Comparison of ENCODE assay signal across 8 cellular contexts in genomic region chr4:21948347-21949072, GRCh38. TPM values are rescaled to one million over a fixed set of nuclear protein-coding genes. Genes with fewer than 3 reads are reported as not detected.
DNase-seq lines count a peak whose midpoint lies in the region; ATAC-seq and TF ChIP-seq lines count a peak whose summit lies in the region.

KCNIP4 (minus strand) TSS chr4:21948772.

- no peaks in the 10 kb centered on the region for H3K36me3 ChIP-seq in testis (ENCODE audit: low read depth, missing control alignments)

- no peaks in the 10 kb centered on the region for H3K36me3 Mint-ChIP-seq in activated naive CD8-positive, alpha-beta T cell treated with anti-CD3 and anti-CD28 coated beads, Interleukin-2, amount 50 U/mL, for 24 hours (ENCODE audit: low read depth)

- no peak within 1 kb of the TSS for H3K27ac Mint-ChIP-seq in activated naive CD8-positive, alpha-beta T cell treated with anti-CD3 and anti-CD28 coated beads, Interleukin-2, amount 50 U/mL, for 24 hours

- TF ChIP-seq CTCF in testis (IDR thresholded peaks at IDR 0.05): no peak

- peak within 1 kb of the TSS; percentile 48 to 63 for H3K4me3 ChIP-seq in testis

- H3K4me3 Mint-ChIP-seq in activated naive CD8-positive, alpha-beta T cell treated with anti-CD3 and anti-CD28 coated beads, Interleukin-2, amount 50 U/mL, for 24 hours: no peak within 1 kb of the TSS

- peak; percentile 63 for DNase-seq in Right ventricle myocardium inferior (ENCODE audit: missing footprints)
- no peak for DNase-seq in Right ventricle myocardium superior
- DNase-seq in activated naive CD8-positive, alpha-beta T cell treated with anti-CD3 and anti-CD28 coated beads, Interleukin-2, amount 50 U/mL, for 24 hours: peak; percentile 2
- DNase-seq in iPS-NIHi11 (ENCODE audit: low spot score): peak; percentile 89
- peak; percentile 23 for DNase-seq in testis

- no peak for TF ChIP-seq POLR2A in testis (IDR thresholded peaks at IDR 0.05)

- ATAC-seq in Right ventricle myocardium inferior (no peak), Right ventricle myocardium superior (ENCODE audit: poor library complexity) (no peak), GM19328 (IDR thresholded peaks at IDR 0.05; ENCODE audit: unreplicated experiment) (no peak), GM21786 (IDR thresholded peaks at IDR 0.05; ENCODE audit: unreplicated experiment) (no peak), GM21515 (IDR thresholded peaks at IDR 0.05; ENCODE audit: unreplicated experiment) (no peak)
- ATAC-seq in activated naive CD8-positive, alpha-beta T cell treated with anti-CD3 and anti-CD28 coated beads, Interleukin-2, amount 50 U/mL, for 24 hours: no peak

- no peaks in the 10 kb centered on the region for H3K27me3 ChIP-seq in testis

- no peak within 1 kb of the TSS for H3K27ac ChIP-seq in testis

- no peaks in the 10 kb centered on the region for H3K4me1 Mint-ChIP-seq in activated naive CD8-positive, alpha-beta T cell treated with anti-CD3 and anti-CD28 coated beads, Interleukin-2, amount 50 U/mL, for 24 hours

- 1 to 2% methylated on average over 35 to 38 of the region's 81 CpGs for WGBS in testis, 2 donors

- H3K9me3 ChIP-seq in testis: no peaks in the 10 kb centered on the region

- intact Hi-C loops in Right ventricle myocardium inferior (cut with DNase I): no loop called here
- intact Hi-C loops in Right ventricle myocardium superior (cut with DNase I): no loop called here
- intact Hi-C loops in testis (cut with DNase I; ENCODE audit: low total_unique reads): no loop called here

- no peaks in the 10 kb centered on the region for H3K4me1 ChIP-seq in testis

- peaks cover 30% of the 10 kb centered on the region for H3K27me3 Mint-ChIP-seq in activated naive CD8-positive, alpha-beta T cell treated with anti-CD3 and anti-CD28 coated beads, Interleukin-2, amount 50 U/mL, for 24 hours

- H3K9me3 Mint-ChIP-seq in activated naive CD8-positive, alpha-beta T cell treated with anti-CD3 and anti-CD28 coated beads, Interleukin-2, amount 50 U/mL, for 24 hours: peaks cover 4% of the 10 kb centered on the region

RNA-seq across cellular contexts. Expression of gene KCNIP4, which starts in this region (rescaled TPM):
- total RNA-seq in Right ventricle myocardium inferior: not detected
- not detected for total RNA-seq in Right ventricle myocardium superior
- total RNA-seq in testis: under 1 TPM in 1 of 2 donors, not detected in 1; 0.68 TPM
- not detected for polyA plus RNA-seq in testis (ENCODE audit: insufficient read depth, low read depth, low replicate concordance)

Comparison
In these comparisons a context has a peak if more than half of its experiments do, and no peak if none do; other contexts are left out.
1. Peak in DNase-seq in Right ventricle myocardium inferior; RNA of the gene not detected or under 1 TPM.
2. Peak in DNase-seq and H3K4me3 ChIP-seq in testis; RNA of the gene not detected or under 1 TPM.